Comparison of ENCODE assay signal across 22 cellular contexts in the genomic region with DNA sequence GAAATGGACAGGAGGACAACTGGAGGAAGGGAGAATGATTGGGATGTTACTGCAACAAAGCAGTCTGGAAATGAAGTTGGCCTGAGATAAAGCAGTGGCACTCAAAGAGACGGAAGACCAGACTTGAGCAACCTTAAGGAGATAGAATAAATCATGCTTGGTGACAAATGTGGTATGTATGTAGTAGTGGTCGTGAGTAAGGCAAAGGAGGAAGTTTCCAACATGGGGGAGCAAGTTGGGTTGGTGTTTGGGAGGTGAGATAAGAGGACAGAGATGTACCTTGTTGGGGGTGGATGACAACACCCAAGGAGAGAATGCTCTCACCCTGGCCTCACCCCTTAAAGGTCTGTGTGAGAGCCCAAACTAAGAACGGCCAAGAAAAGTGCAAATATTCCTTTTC.
"Had no signal": no experiment of that assay in that cellular context is flagged by ENCODE, and none has a peak within 500 bp of the region (broad histone marks: within the 10 kb centered on the region; RNA-seq: fewer than 3 reads in every experiment).

No MANE protein-coding gene starts in this region.

- H3K4me1 ChIP-seq: ascending aorta, esophagus squamous epithelium, gastrocnemius medialis, right lobe of liver, thyroid gland, upper lobe of right lung had no signal

- H3K9me3 Mint-ChIP-seq: activated naive CD4-positive, alpha-beta T cell treated with anti-CD3 and anti-CD28 coated beads, Interleukin-2, amount 50 U/mL, for 72 hours; activated T-helper 17 cell treated with anti-CD3 and anti-CD28 coated beads, Interleukin-2, amount 50 U/mL, for 72 hours; central memory CD8-positive, alpha-beta T cell; effector memory CD8-positive, alpha-beta T cell; stimulated activated naive CD8-positive, alpha-beta T cell treated with anti-CD3 and anti-CD28 coated beads, Interleukin-15, Interleukin-2, amounts not matched to agents 100 ng/mL and 50 ng/mL, for 24 hours had no signal

- H3K4me1 Mint-ChIP-seq: activated T-helper 17 cell treated with anti-CD3 and anti-CD28 coated beads, Interleukin-2, amount 50 U/mL, for 72 hours; central memory CD8-positive, alpha-beta T cell had no signal

- H3K36me3 ChIP-seq: ascending aorta, esophagus squamous epithelium, gastrocnemius medialis, right lobe of liver, thyroid gland, upper lobe of right lung had no signal

- H3K9me3 ChIP-seq: ascending aorta, esophagus squamous epithelium, gastrocnemius medialis, right lobe of liver, thyroid gland, upper lobe of right lung had no signal

- H3K27ac ChIP-seq: ascending aorta, esophagus squamous epithelium, gastrocnemius medialis, right lobe of liver, skin epidermis, thyroid gland, upper lobe of right lung, VCaP had no signal

- H3K27ac Mint-ChIP-seq: activated naive CD4-positive, alpha-beta T cell treated with anti-CD3 and anti-CD28 coated beads, Interleukin-2, amount 50 U/mL, for 72 hours; activated T-helper 17 cell treated with anti-CD3 and anti-CD28 coated beads, Interleukin-2, amount 50 U/mL, for 72 hours; effector memory CD8-positive, alpha-beta T cell; stimulated activated naive CD8-positive, alpha-beta T cell treated with anti-CD3 and anti-CD28 coated beads, Interleukin-15, Interleukin-2, amounts not matched to agents 100 ng/mL and 50 ng/mL, for 24 hours had no signal

- H3K27me3 Mint-ChIP-seq: activated T-helper 17 cell treated with anti-CD3 and anti-CD28 coated beads, Interleukin-2, amount 50 U/mL, for 72 hours; central memory CD8-positive, alpha-beta T cell; effector memory CD8-positive, alpha-beta T cell; stimulated activated naive CD8-positive, alpha-beta T cell treated with anti-CD3 and anti-CD28 coated beads, Interleukin-15, Interleukin-2, amounts not matched to agents 100 ng/mL and 50 ng/mL, for 24 hours had no signal

- H3K4me3 ChIP-seq: ascending aorta, esophagus squamous epithelium, gastrocnemius medialis, right lobe of liver, skin epidermis, thyroid gland, upper lobe of right lung had no signal

- H3K4me3 Mint-ChIP-seq: activated T-helper 17 cell treated with anti-CD3 and anti-CD28 coated beads, Interleukin-2, amount 50 U/mL, for 72 hours; central memory CD8-positive, alpha-beta T cell; effector memory CD8-positive, alpha-beta T cell; stimulated activated naive CD8-positive, alpha-beta T cell treated with anti-CD3 and anti-CD28 coated beads, Interleukin-15, Interleukin-2, amounts not matched to agents 100 ng/mL and 50 ng/mL, for 24 hours had no signal

- DNase-seq: activated CD4-positive, alpha-beta T cell treated with anti-CD3 and anti-CD28 coated beads for 1 hour; activated T-cell treated with anti-CD3 and anti-CD28 coated beads, Interleukin-2, amount 50 U/mL, for 1 hour; effector memory CD8-positive, alpha-beta T cell; esophagus squamous epithelium; gastrocnemius medialis; hippocampal formation; kidney glomerular epithelial cell; nucleus accumbens; posterior cingulate gyrus; right lobe of liver; stimulated activated CD4-positive, alpha-beta T cell treated with anti-CD3 and anti-CD28 coated beads, Interleukin-1b, Interleukin-23, amount 100 ng/mL, for 48 hours; substantia nigra; thyroid gland; upper lobe of right lung had no signal

- H3K36me3 Mint-ChIP-seq: activated naive CD4-positive, alpha-beta T cell treated with anti-CD3 and anti-CD28 coated beads, Interleukin-2, amount 50 U/mL, for 72 hours had no signal

- H3K27me3 ChIP-seq: ascending aorta, esophagus squamous epithelium, gastrocnemius medialis, right lobe of liver, thyroid gland, upper lobe of right lung had no signal

- FAIRE-seq: colon had no signal

- ATAC-seq: activated naive CD4-positive, alpha-beta T cell treated with anti-CD3 and anti-CD28 coated beads, Interleukin-2, amount 50 U/mL, for 72 hours; activated T-helper 17 cell treated with anti-CD3 and anti-CD28 coated beads, Interleukin-2, amount 50 U/mL, for 72 hours; effector memory CD8-positive, alpha-beta T cell; gastrocnemius medialis; right lobe of liver; upper lobe of right lung had no signal
